In genomic region chr1:145823565-145824498, GRCh38 we compare ENCODE assay signal across 1 cellular context.
A peak's percentile ranks its signal among the peaks of the same experiment; 100 is the strongest.
TF ChIP-seq lines count a peak whose summit lies in the region.

A gene with protein sequence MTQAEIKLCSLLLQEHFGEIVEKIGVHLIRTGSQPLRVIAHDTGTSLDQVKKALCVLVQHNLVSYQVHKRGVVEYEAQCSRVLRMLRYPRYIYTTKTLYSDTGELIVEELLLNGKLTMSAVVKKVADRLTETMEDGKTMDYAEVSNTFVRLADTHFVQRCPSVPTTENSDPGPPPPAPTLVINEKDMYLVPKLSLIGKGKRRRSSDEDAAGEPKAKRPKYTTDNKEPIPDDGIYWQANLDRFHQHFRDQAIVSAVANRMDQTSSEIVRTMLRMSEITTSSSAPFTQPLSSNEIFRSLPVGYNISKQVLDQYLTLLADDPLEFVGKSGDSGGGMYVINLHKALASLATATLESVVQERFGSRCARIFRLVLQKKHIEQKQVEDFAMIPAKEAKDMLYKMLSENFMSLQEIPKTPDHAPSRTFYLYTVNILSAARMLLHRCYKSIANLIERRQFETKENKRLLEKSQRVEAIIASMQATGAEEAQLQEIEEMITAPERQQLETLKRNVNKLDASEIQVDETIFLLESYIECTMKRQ (plus strand): TSS chr1:145824200. CDS start chr1:145825777, 1,577 bp downstream.
TSS of gene RNF115 (minus strand) at chr1:145824095. CDS start at chr1:145823873, 222 bp downstream.

TF ChIP-seq in K562, 482 proteins besides CTCF, POLR2A, EP300 and RAD21 (continued from another document and continues in another):
- TF ChIP-seq TRIM25 (IDR thresholded peaks at IDR 0.05; ENCODE audit: borderline replicate concordance) = no peak
- TF ChIP-seq PRMT5 (CRISPR knock-in tag; IDR thresholded peaks at IDR 0.05) = no peak
- 0 out of 4 replicates have a peak, but pooled peaks of 1 of the 2 experiments have one; percentile 9 for TF ChIP-seq TRIM24 (IDR thresholded peaks at IDR 0.05)
- TF ChIP-seq ATF7 (IDR thresholded peaks at IDR 0.05) = peak; percentile 75
- peak; percentile 73 for TF ChIP-seq SP1 (CRISPR knock-in tag; IDR thresholded peaks at IDR 0.05)
- TF ChIP-seq, protein P1, sequence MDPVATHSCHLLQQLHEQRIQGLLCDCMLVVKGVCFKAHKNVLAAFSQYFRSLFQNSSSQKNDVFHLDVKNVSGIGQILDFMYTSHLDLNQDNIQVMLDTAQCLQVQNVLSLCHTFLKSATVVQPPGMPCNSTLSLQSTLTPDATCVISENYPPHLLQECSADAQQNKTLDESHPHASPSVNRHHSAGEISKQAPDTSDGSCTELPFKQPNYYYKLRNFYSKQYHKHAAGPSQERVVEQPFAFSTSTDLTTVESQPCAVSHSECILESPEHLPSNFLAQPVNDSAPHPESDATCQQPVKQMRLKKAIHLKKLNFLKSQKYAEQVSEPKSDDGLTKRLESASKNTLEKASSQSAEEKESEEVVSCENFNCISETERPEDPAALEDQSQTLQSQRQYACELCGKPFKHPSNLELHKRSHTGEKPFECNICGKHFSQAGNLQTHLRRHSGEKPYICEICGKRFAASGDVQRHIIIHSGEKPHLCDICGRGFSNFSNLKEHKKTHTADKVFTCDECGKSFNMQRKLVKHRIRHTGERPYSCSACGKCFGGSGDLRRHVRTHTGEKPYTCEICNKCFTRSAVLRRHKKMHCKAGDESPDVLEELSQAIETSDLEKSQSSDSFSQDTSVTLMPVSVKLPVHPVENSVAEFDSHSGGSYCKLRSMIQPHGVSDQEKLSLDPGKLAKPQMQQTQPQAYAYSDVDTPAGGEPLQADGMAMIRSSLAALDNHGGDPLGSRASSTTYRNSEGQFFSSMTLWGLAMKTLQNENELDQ (CRISPR knock-in tag; IDR thresholded peaks at IDR 0.05; ENCODE audit: borderline replicate concordance) = no peak
- no peak for TF ChIP-seq MAFK (IDR thresholded peaks at IDR 0.05; ENCODE audit: low read length)
- peak; percentile 72 for TF ChIP-seq POLR2AphosphoS5 (IDR thresholded peaks at IDR 0.05; ENCODE audit: control insufficient read depth, insufficient read depth, low read depth, low read length)
- TF ChIP-seq ZBED1 (IDR thresholded peaks at IDR 0.05) = peak; percentile 34; the same call in 1 of the 2 replicates
- TF ChIP-seq SMC3 (conservative IDR thresholded peaks at IDR 0.05; ENCODE audit: insufficient read depth, low read depth, low read length) = 0 out of 2 replicates have a peak, but pooled peaks have one; percentile 9
- peak; percentile 91 for TF ChIP-seq TAF7 (tag; IDR thresholded peaks at IDR 0.05)
- no peak for TF ChIP-seq TEAD2 (tag; IDR thresholded peaks at IDR 0.05)
- TF ChIP-seq, protein P2, sequence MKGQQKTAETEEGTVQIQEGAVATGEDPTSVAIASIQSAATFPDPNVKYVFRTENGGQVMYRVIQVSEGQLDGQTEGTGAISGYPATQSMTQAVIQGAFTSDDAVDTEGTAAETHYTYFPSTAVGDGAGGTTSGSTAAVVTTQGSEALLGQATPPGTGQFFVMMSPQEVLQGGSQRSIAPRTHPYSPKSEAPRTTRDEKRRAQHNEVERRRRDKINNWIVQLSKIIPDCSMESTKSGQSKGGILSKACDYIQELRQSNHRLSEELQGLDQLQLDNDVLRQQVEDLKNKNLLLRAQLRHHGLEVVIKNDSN (CRISPR knock-in tag; IDR thresholded peaks at IDR 0.05) = peak; percentile 88
- peak; percentile 95 for TF ChIP-seq ZNF134 (CRISPR knock-in tag; conservative IDR thresholded peaks at IDR 0.05)
- no peak for TF ChIP-seq CLOCK (CRISPR knock-in tag; IDR thresholded peaks at IDR 0.05; ENCODE audit: borderline replicate concordance)
- no peak for TF ChIP-seq CBX2 (IDR thresholded peaks at IDR 0.05; ENCODE audit: insufficient read depth, low read length, poor library complexity, severe bottlenecking)
- TF ChIP-seq NR4A1 (CRISPR knock-in tag; IDR thresholded peaks at IDR 0.05) = no peak
- peak; percentile 66; the same call in 1 of the 2 replicates for TF ChIP-seq NR4A1 (tag; IDR thresholded peaks at IDR 0.05)
- no peak for TF ChIP-seq SREBF2 (CRISPR knock-in tag; IDR thresholded peaks at IDR 0.05)
- TF ChIP-seq, protein P3, sequence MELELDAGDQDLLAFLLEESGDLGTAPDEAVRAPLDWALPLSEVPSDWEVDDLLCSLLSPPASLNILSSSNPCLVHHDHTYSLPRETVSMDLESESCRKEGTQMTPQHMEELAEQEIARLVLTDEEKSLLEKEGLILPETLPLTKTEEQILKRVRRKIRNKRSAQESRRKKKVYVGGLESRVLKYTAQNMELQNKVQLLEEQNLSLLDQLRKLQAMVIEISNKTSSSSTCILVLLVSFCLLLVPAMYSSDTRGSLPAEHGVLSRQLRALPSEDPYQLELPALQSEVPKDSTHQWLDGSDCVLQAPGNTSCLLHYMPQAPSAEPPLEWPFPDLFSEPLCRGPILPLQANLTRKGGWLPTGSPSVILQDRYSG (tag; conservative IDR thresholded peaks at IDR 0.05; ENCODE audit: low read depth) = no peak
- no peak; the same call in 1 of the 2 replicates for TF ChIP-seq DMBX1 (CRISPR knock-in tag; IDR thresholded peaks at IDR 0.05; ENCODE audit: borderline replicate concordance)
- peak; percentile 14 for TF ChIP-seq ZFP36 (IDR thresholded peaks at IDR 0.05; ENCODE audit: low read depth, low read length, partially characterized antibody)
- TF ChIP-seq MCM5 (IDR thresholded peaks at IDR 0.05; ENCODE audit: low read depth) = no peak
- 0 out of 2 replicates have a peak, but pooled peaks have one; percentile 23 for TF ChIP-seq ZNF24 (IDR thresholded peaks at IDR 0.05)
- TF ChIP-seq SOX6 (IDR thresholded peaks at IDR 0.05) = peak; percentile 64; the same call in 1 of the 2 replicates
- TF ChIP-seq ZNF239 (CRISPR knock-in tag; IDR thresholded peaks at IDR 0.05) = no peak
- TF ChIP-seq L3MBTL2 (IDR thresholded peaks at IDR 0.05) = peak; percentile 90
- TF ChIP-seq ELK1 (CRISPR knock-in tag; IDR thresholded peaks at IDR 0.05) = no peak
- peak; percentile 43; the same call in 1 of the 2 replicates for TF ChIP-seq ZKSCAN1 (IDR thresholded peaks at IDR 0.05; ENCODE audit: low read depth, low read length)
- TF ChIP-seq, protein P4, sequence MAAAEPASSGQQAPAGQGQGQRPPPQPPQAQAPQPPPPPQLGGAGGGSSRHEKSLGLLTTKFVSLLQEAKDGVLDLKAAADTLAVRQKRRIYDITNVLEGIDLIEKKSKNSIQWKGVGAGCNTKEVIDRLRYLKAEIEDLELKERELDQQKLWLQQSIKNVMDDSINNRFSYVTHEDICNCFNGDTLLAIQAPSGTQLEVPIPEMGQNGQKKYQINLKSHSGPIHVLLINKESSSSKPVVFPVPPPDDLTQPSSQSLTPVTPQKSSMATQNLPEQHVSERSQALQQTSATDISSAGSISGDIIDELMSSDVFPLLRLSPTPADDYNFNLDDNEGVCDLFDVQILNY (CRISPR knock-in tag; IDR thresholded peaks at IDR 0.05) = peak; percentile 87; the same call in 1 of the 2 replicates
- TF ChIP-seq, protein P5, sequence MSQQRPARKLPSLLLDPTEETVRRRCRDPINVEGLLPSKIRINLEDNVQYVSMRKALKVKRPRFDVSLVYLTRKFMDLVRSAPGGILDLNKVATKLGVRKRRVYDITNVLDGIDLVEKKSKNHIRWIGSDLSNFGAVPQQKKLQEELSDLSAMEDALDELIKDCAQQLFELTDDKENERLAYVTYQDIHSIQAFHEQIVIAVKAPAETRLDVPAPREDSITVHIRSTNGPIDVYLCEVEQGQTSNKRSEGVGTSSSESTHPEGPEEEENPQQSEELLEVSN (IDR thresholded peaks at IDR 0.05; ENCODE audit: borderline replicate concordance in 1 of 2, extremely low read depth in 1 of 2, insufficient read depth in 1 of 2, insufficient read length in 1 of 2, low read depth in 1 of 2, low read length in 1 of 2, poor library complexity in 1 of 2, severe bottlenecking in 1 of 2) = peak; percentile 48 to 78
- TF ChIP-seq ETV6 (IDR thresholded peaks at IDR 0.05; ENCODE audit: borderline replicate concordance in 1 of 2, low read depth in 2 of 2, low read length in 1 of 2) = no peak
- TF ChIP-seq ETV6 (CRISPR knock-in tag; IDR thresholded peaks at IDR 0.05; ENCODE audit: borderline replicate concordance) = peak; percentile 29; the same call in 1 of the 2 replicates
- TF ChIP-seq JUND (IDR thresholded peaks at IDR 0.05; ENCODE audit: borderline replicate concordance, low read depth, low read length) = peak; percentile 34; the same call in 1 of the 2 replicates
- TF ChIP-seq JUND (tag; IDR thresholded peaks at IDR 0.05; ENCODE audit: borderline replicate concordance, low read depth, low read length) = no peak
- TF ChIP-seq NFATC3 (IDR thresholded peaks at IDR 0.05) = no peak
- TF ChIP-seq ZFP91 (CRISPR knock-in tag; IDR thresholded peaks at IDR 0.05) = no peak
- peak; percentile 88 for TF ChIP-seq PHF8 (IDR thresholded peaks at IDR 0.05; ENCODE audit: borderline replicate concordance, low read length)
- peak; percentile 73 for TF ChIP-seq RNF2 (IDR thresholded peaks at IDR 0.05)
- TF ChIP-seq RBM39 (optimal IDR thresholded peaks at IDR 0.05; ENCODE audit: low read depth, low read length) = no peak
- TF ChIP-seq FOXK1 (CRISPR knock-in tag; IDR thresholded peaks at IDR 0.05; ENCODE audit: borderline replicate concordance) = peak; percentile 89; the same call in 1 of the 2 replicates
- TF ChIP-seq, protein P6, sequence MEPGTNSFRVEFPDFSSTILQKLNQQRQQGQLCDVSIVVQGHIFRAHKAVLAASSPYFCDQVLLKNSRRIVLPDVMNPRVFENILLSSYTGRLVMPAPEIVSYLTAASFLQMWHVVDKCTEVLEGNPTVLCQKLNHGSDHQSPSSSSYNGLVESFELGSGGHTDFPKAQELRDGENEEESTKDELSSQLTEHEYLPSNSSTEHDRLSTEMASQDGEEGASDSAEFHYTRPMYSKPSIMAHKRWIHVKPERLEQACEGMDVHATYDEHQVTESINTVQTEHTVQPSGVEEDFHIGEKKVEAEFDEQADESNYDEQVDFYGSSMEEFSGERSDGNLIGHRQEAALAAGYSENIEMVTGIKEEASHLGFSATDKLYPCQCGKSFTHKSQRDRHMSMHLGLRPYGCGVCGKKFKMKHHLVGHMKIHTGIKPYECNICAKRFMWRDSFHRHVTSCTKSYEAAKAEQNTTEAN (CRISPR knock-in tag; IDR thresholded peaks at IDR 0.05) = 0 out of 2 replicates have a peak, but pooled peaks have one; percentile 20
- peak; percentile 97 for TF ChIP-seq BHLHE40 (IDR thresholded peaks at IDR 0.05; ENCODE audit: low read length)
- TF ChIP-seq NBN (IDR thresholded peaks at IDR 0.05; ENCODE audit: low read depth) = 0 out of 2 replicates have a peak, but pooled peaks have one; percentile 57
- TF ChIP-seq, protein P7, sequence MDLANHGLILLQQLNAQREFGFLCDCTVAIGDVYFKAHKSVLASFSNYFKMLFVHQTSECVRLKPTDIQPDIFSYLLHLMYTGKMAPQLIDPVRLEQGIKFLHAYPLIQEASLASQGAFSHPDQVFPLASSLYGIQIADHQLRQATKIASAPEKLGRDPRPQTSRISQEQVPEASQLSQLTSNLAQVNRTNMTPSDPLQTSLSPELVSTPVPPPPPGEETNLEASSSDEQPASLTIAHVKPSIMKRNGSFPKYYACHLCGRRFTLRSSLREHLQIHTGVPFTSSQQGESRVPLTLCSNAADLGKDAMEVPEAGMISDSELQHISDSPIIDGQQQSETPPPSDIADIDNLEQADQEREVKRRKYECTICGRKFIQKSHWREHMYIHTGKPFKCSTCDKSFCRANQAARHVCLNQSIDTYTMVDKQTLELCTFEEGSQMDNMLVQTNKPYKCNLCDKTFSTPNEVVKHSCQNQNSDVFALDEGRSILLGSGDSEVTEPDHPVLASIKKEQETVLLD (IDR thresholded peaks at IDR 0.05) = no peak
- no peak for TF ChIP-seq MAFF (IDR thresholded peaks at IDR 0.05; ENCODE audit: low read length)
